21 cellular contexts compared by ENCODE assay signal in the genomic region with DNA sequence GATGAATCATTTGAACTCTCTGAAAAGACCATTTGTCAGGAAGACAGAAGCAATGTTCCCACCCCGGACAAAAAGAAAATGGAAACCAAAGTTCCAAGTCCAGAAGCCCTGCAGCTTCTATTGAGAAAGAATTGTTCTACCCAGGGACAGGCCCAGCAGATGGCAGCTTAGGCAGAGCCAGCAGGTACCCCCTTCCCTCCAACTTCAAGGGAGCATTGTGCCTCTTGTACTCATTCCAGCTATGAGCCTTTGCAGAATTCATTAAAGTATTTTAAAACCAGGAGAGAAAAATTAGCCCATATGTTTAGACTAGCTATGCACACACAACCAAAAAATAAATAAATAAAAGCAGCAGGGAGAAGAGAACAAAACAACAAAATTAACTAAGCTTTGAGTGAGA.
DNase-seq lines count a peak whose midpoint lies in the region; ATAC-seq, FAIRE-seq and TF ChIP-seq lines count a peak whose summit lies in the region.
"Had no signal": no experiment of that assay in that cellular context is flagged by ENCODE, and none has a peak within 500 bp of the region (broad histone marks: within the 10 kb centered on the region; RNA-seq: fewer than 3 reads in every experiment).

No MANE protein-coding gene starts in this region.

- intact Hi-C loops in HepG2 (cut with micrococcal nuclease; ENCODE audit: unreplicated experiment) (no loop called here), right lobe of liver (cut with DNase I) (no loop called here), ascending aorta (cut with DNase I) (no loop called here)

- H3K79me2 ChIP-seq in HepG2 (ENCODE audit: insufficient read depth, low read length), result no peaks in the 10 kb centered on the region

- H3K27ac ChIP-seq in HepG2 (ENCODE audit: extremely low read length, insufficient read depth, low read length) (no peak overlapping the region), right lobe of liver (no peak overlapping the region), ascending aorta (no peak overlapping the region)
- H3K27ac ChIP-seq: 22Rv1, BLaER1, C4-2B had no signal

- no peak overlapping the region for H2AFZ ChIP-seq in HepG2 (ENCODE audit: low read length)
- H2AFZ ChIP-seq: GM23338 had no signal

- no peak for TF ChIP-seq RAD21 in HepG2 (CRISPR knock-in tag; IDR thresholded peaks at IDR 0.05)

- ATAC-seq in HepG2 (no peak), right lobe of liver (no peak)
- ATAC-seq: CD8-positive, alpha-beta T cell; GM23338; HCT116 had no signal

- BruUV-seq in HepG2 (replicated peaks; lab: Mats Ljungman, UMichigan), result no TSS peak

- H3K27me3 ChIP-seq in HepG2 (ENCODE audit: control insufficient read depth in 1 of 2, insufficient read depth in 2 of 2, low read length in 2 of 2) (no peaks in the 10 kb centered on the region), right lobe of liver (no peaks in the 10 kb centered on the region), ascending aorta (no peaks in the 10 kb centered on the region)
- H3K27me3 ChIP-seq: BLaER1 had no signal

- TF ChIP-seq EP300 in HepG2 (IDR thresholded peaks at IDR 0.05; ENCODE audit: low read depth in 2 of 2, low read length in 2 of 2), result no peak
- TF ChIP-seq EP300 in HepG2 (CRISPR knock-in tag; IDR thresholded peaks at IDR 0.05; ENCODE audit: borderline replicate concordance), result no peak

- whole genome bisulfite sequencing in HepG2 (ENCODE audit: low lambda C conversion rate), result 0% methylated on average over 1 of the region's 1 CpG
- 75% methylated on average over 1 of the region's 1 CpG for WGBS in right lobe of liver (ENCODE audit: insufficient coverage, low coverage, low lambda C conversion rate, missing lambda C conversion rate)

- in situ Hi-C loops in HepG2 (cut with HindIII; ENCODE audit: extremely low pct_ligation_motif_present, low pct_unique_long_range_greater_than_20kb), result no loop called here

- H3K36me3 ChIP-seq in HepG2 (replicated peaks in 1 of 2; ENCODE audit: control insufficient read depth in 1 of 2, insufficient read depth in 2 of 2, low read length in 2 of 2) (no peaks in the 10 kb centered on the region), right lobe of liver (no peaks in the 10 kb centered on the region), ascending aorta (no peaks in the 10 kb centered on the region)
- H3K36me3 ChIP-seq: BLaER1 had no signal

- H3K9me3 ChIP-seq in HepG2 (ENCODE audit: low read length) (peaks cover 4% of the 10 kb centered on the region; the same call in 1 of the 2 replicates), right lobe of liver (no peaks in the 10 kb centered on the region), ascending aorta (peaks cover 0 to 16% of the 10 kb centered on the region in 2 donors)

- H4K20me1 ChIP-seq in HepG2 (ENCODE audit: insufficient read depth, low read length), result no peaks in the 10 kb centered on the region
- H4K20me1 ChIP-seq: BLaER1 had no signal

- TF ChIP-seq POLR2A in HepG2 (IDR thresholded peaks at IDR 0.05; ENCODE audit: insufficient read depth in 1 of 2, low read depth in 2 of 2, low read length in 2 of 2) (no peak), right lobe of liver (IDR thresholded peaks at IDR 0.05) (no peak)

- CTCF ChIA-PET in HepG2 (lab: Yijun Ruan, JAX; ENCODE audit: low intra/inter-chr PET ratio, low total read pairs), result no interaction called here

- FAIRE-seq in HepG2 (lab: Jason Lieb, UNC), result no peak
- FAIRE-seq: A204.1, GM12891, GM18507 had no signal

- H3K9ac ChIP-seq in HepG2 (ENCODE audit: insufficient read depth, low read depth, low read length), result no peak overlapping the region
- H3K9ac ChIP-seq: BLaER1 had no signal

- H3K4me1 ChIP-seq in HepG2 (ENCODE audit: insufficient read depth, low read length) (peaks cover 8% of the 10 kb centered on the region; the same call in 1 of the 2 replicates), right lobe of liver (no peaks in the 10 kb centered on the region), ascending aorta (no peaks in the 10 kb centered on the region)
- H3K4me1 ChIP-seq: BLaER1, Caco-2 had no signal

- H3K4me3 ChIP-seq in HepG2 (replicated peaks in 1 of 3; ENCODE audit: insufficient read depth in 1 of 3, low read depth in 2 of 3, low read length in 3 of 3), result no peak overlapping the region
- no peak overlapping the region for H3K4me3 ChIP-seq in right lobe of liver
- H3K4me3 ChIP-seq in ascending aorta, result no peak overlapping the region
- H3K4me3 ChIP-seq: BLaER1, GM23338 had no signal

- TF ChIP-seq CTCF in HepG2 (CRISPR knock-in tag; IDR thresholded peaks at IDR 0.05), result no peak
- no peak for TF ChIP-seq CTCF in right lobe of liver (IDR thresholded peaks at IDR 0.05)
- no peak for TF ChIP-seq CTCF in ascending aorta (IDR thresholded peaks at IDR 0.05)

- no peak overlapping the region for H3K4me2 ChIP-seq in HepG2 (ENCODE audit: low read depth, low read length)
- H3K4me2 ChIP-seq: BLaER1, GM23338 had no signal

- POLR2A ChIA-PET in HepG2 (lab: Yijun Ruan, JAX), result no interaction called here

- peak; percentile 27 for DNase-seq in HepG2 (ENCODE audit: low spot score)
- DNase-seq in right lobe of liver, result no peak
- DNase-seq in cerebellum (ENCODE audit: low spot score), result peak; percentile 63
- peak; percentile 6 for DNase-seq in putamen (ENCODE audit: low spot score)
- DNase-seq in ascending aorta (ENCODE audit: low spot score in 2 of 2), result no peak
- DNase-seq in HT-29 (ENCODE audit: low spot score), result no peak
- DNase-seq: Caco-2; CD4-positive, CD25-positive, alpha-beta regulatory T cell; CD8-positive, alpha-beta T cell; DMS153; DND-41; GF-D8; H9 had no signal

TF ChIP-seq in HepG2, 621 proteins besides CTCF, POLR2A, EP300 and RAD21:
- TF ChIP-seq FOSL2 (CRISPR knock-in tag; IDR thresholded peaks at IDR 0.05), result peak; percentile 30; the same call in 1 of the 2 replicates
- TF ChIP-seq MAFG (CRISPR knock-in tag; IDR thresholded peaks at IDR 0.05), result no peak
- TF ChIP-seq ZNF644 (CRISPR knock-in tag; IDR thresholded peaks at IDR 0.05; ENCODE audit: low read depth), result peak; percentile 67; the same call in 1 of the 2 replicates
- TF ChIP-seq ZSCAN21 (CRISPR knock-in tag; IDR thresholded peaks at IDR 0.05; ENCODE audit: borderline replicate concordance), result no peak
- TF ChIP-seq ZNF766 (CRISPR knock-in tag; IDR thresholded peaks at IDR 0.05; ENCODE audit: borderline replicate concordance), result no peak
- no peak for TF ChIP-seq ZKSCAN5 (CRISPR knock-in tag; IDR thresholded peaks at IDR 0.05)

Comparison
In these comparisons a context has a peak if more than half of its experiments do, and no peak if none do; other contexts are left out.
1. DNase-seq: peak in HepG2 (single experiment), cerebellum (single experiment) and putamen (single experiment); none in right lobe of liver (0 of 3), ascending aorta (0 of 2) and HT-29 (single experiment).